1 cellular context compared by ENCODE assay signal in genomic region chr6:151451950-151452749, GRCh38.
TF ChIP-seq lines count a peak whose summit lies in the region.

Gene RMND1 (minus strand): TSS chr6:151452126. CDS start chr6:151445811, 6,315 bp downstream.

TF ChIP-seq in WTC11, 78 proteins besides CTCF, POLR2A, EP300 and RAD21 (continued from another document and continues in another):
- TF ChIP-seq, protein P1, sequence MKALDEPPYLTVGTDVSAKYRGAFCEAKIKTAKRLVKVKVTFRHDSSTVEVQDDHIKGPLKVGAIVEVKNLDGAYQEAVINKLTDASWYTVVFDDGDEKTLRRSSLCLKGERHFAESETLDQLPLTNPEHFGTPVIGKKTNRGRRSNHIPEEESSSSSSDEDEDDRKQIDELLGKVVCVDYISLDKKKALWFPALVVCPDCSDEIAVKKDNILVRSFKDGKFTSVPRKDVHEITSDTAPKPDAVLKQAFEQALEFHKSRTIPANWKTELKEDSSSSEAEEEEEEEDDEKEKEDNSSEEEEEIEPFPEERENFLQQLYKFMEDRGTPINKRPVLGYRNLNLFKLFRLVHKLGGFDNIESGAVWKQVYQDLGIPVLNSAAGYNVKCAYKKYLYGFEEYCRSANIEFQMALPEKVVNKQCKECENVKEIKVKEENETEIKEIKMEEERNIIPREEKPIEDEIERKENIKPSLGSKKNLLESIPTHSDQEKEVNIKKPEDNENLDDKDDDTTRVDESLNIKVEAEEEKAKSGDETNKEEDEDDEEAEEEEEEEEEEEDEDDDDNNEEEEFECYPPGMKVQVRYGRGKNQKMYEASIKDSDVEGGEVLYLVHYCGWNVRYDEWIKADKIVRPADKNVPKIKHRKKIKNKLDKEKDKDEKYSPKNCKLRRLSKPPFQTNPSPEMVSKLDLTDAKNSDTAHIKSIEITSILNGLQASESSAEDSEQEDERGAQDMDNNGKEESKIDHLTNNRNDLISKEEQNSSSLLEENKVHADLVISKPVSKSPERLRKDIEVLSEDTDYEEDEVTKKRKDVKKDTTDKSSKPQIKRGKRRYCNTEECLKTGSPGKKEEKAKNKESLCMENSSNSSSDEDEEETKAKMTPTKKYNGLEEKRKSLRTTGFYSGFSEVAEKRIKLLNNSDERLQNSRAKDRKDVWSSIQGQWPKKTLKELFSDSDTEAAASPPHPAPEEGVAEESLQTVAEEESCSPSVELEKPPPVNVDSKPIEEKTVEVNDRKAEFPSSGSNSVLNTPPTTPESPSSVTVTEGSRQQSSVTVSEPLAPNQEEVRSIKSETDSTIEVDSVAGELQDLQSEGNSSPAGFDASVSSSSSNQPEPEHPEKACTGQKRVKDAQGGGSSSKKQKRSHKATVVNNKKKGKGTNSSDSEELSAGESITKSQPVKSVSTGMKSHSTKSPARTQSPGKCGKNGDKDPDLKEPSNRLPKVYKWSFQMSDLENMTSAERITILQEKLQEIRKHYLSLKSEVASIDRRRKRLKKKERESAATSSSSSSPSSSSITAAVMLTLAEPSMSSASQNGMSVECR (CRISPR knock-in tag; IDR thresholded peaks at IDR 0.05; ENCODE audit: borderline replicate concordance), result no peak; the same call in 1 of the 2 replicates
- TF ChIP-seq HMGA2 (CRISPR knock-in tag; IDR thresholded peaks at IDR 0.05), result no peak
- TF ChIP-seq MAX (CRISPR knock-in tag; IDR thresholded peaks at IDR 0.05), result peak; percentile 91
- TF ChIP-seq ZNF425 (CRISPR knock-in tag; conservative IDR thresholded peaks at IDR 0.05), result no peak
- TF ChIP-seq RORB (CRISPR knock-in tag; IDR thresholded peaks at IDR 0.05), result no peak
- TF ChIP-seq GRHL2 (CRISPR knock-in tag; IDR thresholded peaks at IDR 0.05; ENCODE audit: insufficient replicate concordance, severe bottlenecking), result no peak
- TF ChIP-seq FOXJ3 (CRISPR knock-in tag; IDR thresholded peaks at IDR 0.05; ENCODE audit: borderline replicate concordance), result no peak
- TF ChIP-seq NR3C1 (CRISPR knock-in tag; conservative IDR thresholded peaks at IDR 0.05; ENCODE audit: low read depth), result no peak
- TF ChIP-seq PREB (CRISPR knock-in tag; IDR thresholded peaks at IDR 0.05; ENCODE audit: borderline replicate concordance), result no peak
- TF ChIP-seq SMAD3 (CRISPR knock-in tag; IDR thresholded peaks at IDR 0.05; ENCODE audit: borderline replicate concordance), result 0 out of 2 replicates have a peak, but pooled peaks have one; percentile 7
- no peak for TF ChIP-seq ZNF263 (CRISPR knock-in tag; IDR thresholded peaks at IDR 0.05; ENCODE audit: low read depth)
- 0 out of 2 replicates have a peak, but pooled peaks have one; percentile 48 for TF ChIP-seq TP53 (CRISPR knock-in tag; IDR thresholded peaks at IDR 0.05)
- no peak for TF ChIP-seq ERG (CRISPR knock-in tag; IDR thresholded peaks at IDR 0.05)
- peak; percentile 36; the same call in 1 of the 2 replicates for TF ChIP-seq CREM (CRISPR knock-in tag; IDR thresholded peaks at IDR 0.05)
- no peak for TF ChIP-seq ESRRA (CRISPR knock-in tag; IDR thresholded peaks at IDR 0.05; ENCODE audit: borderline replicate concordance)
- TF ChIP-seq STAT6 (CRISPR knock-in tag; conservative IDR thresholded peaks at IDR 0.05; ENCODE audit: low read depth), result no peak
- TF ChIP-seq, protein P2, sequence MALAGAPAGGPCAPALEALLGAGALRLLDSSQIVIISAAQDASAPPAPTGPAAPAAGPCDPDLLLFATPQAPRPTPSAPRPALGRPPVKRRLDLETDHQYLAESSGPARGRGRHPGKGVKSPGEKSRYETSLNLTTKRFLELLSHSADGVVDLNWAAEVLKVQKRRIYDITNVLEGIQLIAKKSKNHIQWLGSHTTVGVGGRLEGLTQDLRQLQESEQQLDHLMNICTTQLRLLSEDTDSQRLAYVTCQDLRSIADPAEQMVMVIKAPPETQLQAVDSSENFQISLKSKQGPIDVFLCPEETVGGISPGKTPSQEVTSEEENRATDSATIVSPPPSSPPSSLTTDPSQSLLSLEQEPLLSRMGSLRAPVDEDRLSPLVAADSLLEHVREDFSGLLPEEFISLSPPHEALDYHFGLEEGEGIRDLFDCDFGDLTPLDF (CRISPR knock-in tag; IDR thresholded peaks at IDR 0.05), result peak; percentile 82; the same call in 1 of the 2 replicates
- TF ChIP-seq IRF2 (CRISPR knock-in tag; IDR thresholded peaks at IDR 0.05; ENCODE audit: borderline replicate concordance, low read depth), result no peak
- peak; percentile 90 for TF ChIP-seq FOXK1 (CRISPR knock-in tag; IDR thresholded peaks at IDR 0.05)
- no peak for TF ChIP-seq ZNF138 (CRISPR knock-in tag; conservative IDR thresholded peaks at IDR 0.05)
- no peak for TF ChIP-seq EMX1 (CRISPR knock-in tag; IDR thresholded peaks at IDR 0.05)
- no peak for TF ChIP-seq ZNF423 (CRISPR knock-in tag; IDR thresholded peaks at IDR 0.05)
- TF ChIP-seq TEAD4 (CRISPR knock-in tag; IDR thresholded peaks at IDR 0.05), result no peak
- TF ChIP-seq, protein P3, sequence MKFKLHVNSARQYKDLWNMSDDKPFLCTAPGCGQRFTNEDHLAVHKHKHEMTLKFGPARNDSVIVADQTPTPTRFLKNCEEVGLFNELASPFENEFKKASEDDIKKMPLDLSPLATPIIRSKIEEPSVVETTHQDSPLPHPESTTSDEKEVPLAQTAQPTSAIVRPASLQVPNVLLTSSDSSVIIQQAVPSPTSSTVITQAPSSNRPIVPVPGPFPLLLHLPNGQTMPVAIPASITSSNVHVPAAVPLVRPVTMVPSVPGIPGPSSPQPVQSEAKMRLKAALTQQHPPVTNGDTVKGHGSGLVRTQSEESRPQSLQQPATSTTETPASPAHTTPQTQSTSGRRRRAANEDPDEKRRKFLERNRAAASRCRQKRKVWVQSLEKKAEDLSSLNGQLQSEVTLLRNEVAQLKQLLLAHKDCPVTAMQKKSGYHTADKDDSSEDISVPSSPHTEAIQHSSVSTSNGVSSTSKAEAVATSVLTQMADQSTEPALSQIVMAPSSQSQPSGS (CRISPR knock-in tag; IDR thresholded peaks at IDR 0.05; ENCODE audit: borderline replicate concordance, low read depth), result no peak
- 0 out of 2 replicates have a peak, but pooled peaks have one; percentile 63 for TF ChIP-seq ZNF232 (CRISPR knock-in tag; IDR thresholded peaks at IDR 0.05)
- TF ChIP-seq, protein P4, sequence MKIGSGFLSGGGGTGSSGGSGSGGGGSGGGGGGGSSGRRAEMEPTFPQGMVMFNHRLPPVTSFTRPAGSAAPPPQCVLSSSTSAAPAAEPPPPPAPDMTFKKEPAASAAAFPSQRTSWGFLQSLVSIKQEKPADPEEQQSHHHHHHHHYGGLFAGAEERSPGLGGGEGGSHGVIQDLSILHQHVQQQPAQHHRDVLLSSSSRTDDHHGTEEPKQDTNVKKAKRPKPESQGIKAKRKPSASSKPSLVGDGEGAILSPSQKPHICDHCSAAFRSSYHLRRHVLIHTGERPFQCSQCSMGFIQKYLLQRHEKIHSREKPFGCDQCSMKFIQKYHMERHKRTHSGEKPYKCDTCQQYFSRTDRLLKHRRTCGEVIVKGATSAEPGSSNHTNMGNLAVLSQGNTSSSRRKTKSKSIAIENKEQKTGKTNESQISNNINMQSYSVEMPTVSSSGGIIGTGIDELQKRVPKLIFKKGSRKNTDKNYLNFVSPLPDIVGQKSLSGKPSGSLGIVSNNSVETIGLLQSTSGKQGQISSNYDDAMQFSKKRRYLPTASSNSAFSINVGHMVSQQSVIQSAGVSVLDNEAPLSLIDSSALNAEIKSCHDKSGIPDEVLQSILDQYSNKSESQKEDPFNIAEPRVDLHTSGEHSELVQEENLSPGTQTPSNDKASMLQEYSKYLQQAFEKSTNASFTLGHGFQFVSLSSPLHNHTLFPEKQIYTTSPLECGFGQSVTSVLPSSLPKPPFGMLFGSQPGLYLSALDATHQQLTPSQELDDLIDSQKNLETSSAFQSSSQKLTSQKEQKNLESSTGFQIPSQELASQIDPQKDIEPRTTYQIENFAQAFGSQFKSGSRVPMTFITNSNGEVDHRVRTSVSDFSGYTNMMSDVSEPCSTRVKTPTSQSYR (CRISPR knock-in tag; IDR thresholded peaks at IDR 0.05), result peak; percentile 62
- TF ChIP-seq, protein P5, sequence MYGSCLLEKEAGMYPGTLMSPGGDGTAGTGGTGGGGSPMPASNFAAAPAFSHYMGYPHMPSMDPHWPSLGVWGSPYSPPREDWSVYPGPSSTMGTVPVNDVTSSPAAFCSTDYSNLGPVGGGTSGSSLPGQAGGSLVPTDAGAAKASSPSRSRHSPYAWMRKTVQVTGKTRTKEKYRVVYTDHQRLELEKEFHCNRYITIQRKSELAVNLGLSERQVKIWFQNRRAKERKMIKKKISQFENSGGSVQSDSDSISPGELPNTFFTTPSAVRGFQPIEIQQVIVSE (CRISPR knock-in tag; IDR thresholded peaks at IDR 0.05; ENCODE audit: borderline replicate concordance), result no peak
- no peak for TF ChIP-seq SOX15 (CRISPR knock-in tag; IDR thresholded peaks at IDR 0.05)
- no peak for TF ChIP-seq ELF4 (CRISPR knock-in tag; IDR thresholded peaks at IDR 0.05; ENCODE audit: low read depth)
- TF ChIP-seq ATF1 (CRISPR knock-in tag; IDR thresholded peaks at IDR 0.05), result no peak
- TF ChIP-seq ZNF416 (CRISPR knock-in tag; IDR thresholded peaks at IDR 0.05), result no peak
- no peak for TF ChIP-seq ATF3 (CRISPR knock-in tag; conservative IDR thresholded peaks at IDR 0.05)
- TF ChIP-seq ZNF396 (CRISPR knock-in tag; IDR thresholded peaks at IDR 0.05; ENCODE audit: borderline replicate concordance), result no peak
